8 cellular contexts compared by ENCODE assay signal in the genomic region with DNA sequence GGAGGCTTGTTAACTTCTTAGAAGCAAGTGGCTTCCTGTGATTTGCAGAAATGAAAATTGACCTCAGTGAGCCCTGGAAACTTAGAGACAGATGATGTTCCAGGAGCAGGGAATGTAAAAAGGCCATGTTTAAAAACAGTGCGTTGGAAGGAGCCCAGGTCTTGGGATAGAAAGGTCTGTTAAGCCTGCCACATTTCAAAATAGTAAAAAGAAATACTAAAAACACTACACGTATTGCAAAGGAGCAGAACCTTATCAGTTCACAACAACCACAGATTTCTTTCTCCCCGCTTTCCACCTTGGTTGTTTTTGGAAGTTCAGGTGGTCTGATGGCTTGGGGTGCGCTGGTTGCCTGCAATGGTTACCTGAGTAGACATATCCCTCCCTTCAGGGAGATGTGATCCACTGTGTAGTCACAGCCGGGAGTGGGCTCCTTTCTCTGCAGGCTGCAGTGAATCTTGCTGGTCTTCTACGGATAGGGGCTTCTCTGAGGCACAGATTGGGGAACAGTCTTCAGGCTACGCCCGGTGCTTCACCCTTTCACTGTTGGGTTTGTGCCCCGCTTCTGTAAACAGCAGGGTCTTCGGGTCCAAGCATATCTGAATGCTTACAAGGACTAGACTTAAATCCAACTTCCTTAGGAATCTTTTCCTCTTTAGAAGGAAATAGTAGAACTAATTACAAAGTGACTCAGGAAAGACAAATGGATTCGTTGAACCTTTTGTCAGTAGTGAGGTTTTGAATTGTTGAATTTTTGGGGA. TPM values are rescaled to one million over a fixed set of nuclear protein-coding genes. Genes with fewer than 3 reads are reported as not detected.
DNase-seq lines count a peak whose midpoint lies in the region; ATAC-seq and TF ChIP-seq lines count a peak whose summit lies in the region.

No MANE protein-coding gene starts in this region.

- no peak for TF ChIP-seq CTCF in kidney epithelial cell (IDR thresholded peaks at IDR 0.05; ENCODE audit: insufficient read depth, low read length, poor library complexity, severe bottlenecking)
- TF ChIP-seq CTCF in type B pancreatic cell (conservative IDR thresholded peaks at IDR 0.05) = no peak

- peak overlapping the region; percentile 40 for H3K4me3 Mint-ChIP-seq in activated naive CD4-positive, alpha-beta T cell treated with anti-CD3 and anti-CD28 coated beads, Interleukin-2, amount 50 U/mL, for 24 hours
- H3K4me3 Mint-ChIP-seq in activated naive CD8-positive, alpha-beta T cell treated with anti-CD3 and anti-CD28 coated beads, Interleukin-2, amount 50 U/mL, for 24 hours = peak overlapping the region; percentile 22
- peak overlapping the region; percentile 95 for H3K4me3 Mint-ChIP-seq in type B pancreatic cell

- H3K4me3 ChIP-seq in kidney epithelial cell (ENCODE audit: low read depth, low read length) = peak overlapping the region; percentile 75

- H3K27me3 ChIP-seq in kidney epithelial cell (ENCODE audit: control insufficient read depth, insufficient read depth, low read length) = no peaks in the 10 kb centered on the region

- peaks cover 10% of the 10 kb centered on the region for H3K9me3 Mint-ChIP-seq in activated naive CD4-positive, alpha-beta T cell treated with anti-CD3 and anti-CD28 coated beads, Interleukin-2, amount 50 U/mL, for 24 hours
- H3K9me3 Mint-ChIP-seq in activated naive CD8-positive, alpha-beta T cell treated with anti-CD3 and anti-CD28 coated beads, Interleukin-2, amount 50 U/mL, for 24 hours = no peaks in the 10 kb centered on the region
- H3K9me3 Mint-ChIP-seq in type B pancreatic cell = no peaks in the 10 kb centered on the region

- peaks cover 6% of the 10 kb centered on the region for H3K36me3 Mint-ChIP-seq in activated naive CD4-positive, alpha-beta T cell treated with anti-CD3 and anti-CD28 coated beads, Interleukin-2, amount 50 U/mL, for 24 hours
- no peaks in the 10 kb centered on the region for H3K36me3 Mint-ChIP-seq in activated naive CD8-positive, alpha-beta T cell treated with anti-CD3 and anti-CD28 coated beads, Interleukin-2, amount 50 U/mL, for 24 hours (ENCODE audit: low read depth)
- no peaks in the 10 kb centered on the region for H3K36me3 Mint-ChIP-seq in type B pancreatic cell

- ATAC-seq in activated naive CD8-positive, alpha-beta T cell treated with anti-CD3 and anti-CD28 coated beads, Interleukin-2, amount 50 U/mL, for 24 hours = no peak
- no peak for ATAC-seq in GM19467 (IDR thresholded peaks at IDR 0.05; ENCODE audit: unreplicated experiment)

- H3K27me3 Mint-ChIP-seq in activated naive CD4-positive, alpha-beta T cell treated with anti-CD3 and anti-CD28 coated beads, Interleukin-2, amount 50 U/mL, for 24 hours = peaks cover 64% of the 10 kb centered on the region
- peaks cover 75% of the 10 kb centered on the region for H3K27me3 Mint-ChIP-seq in activated naive CD8-positive, alpha-beta T cell treated with anti-CD3 and anti-CD28 coated beads, Interleukin-2, amount 50 U/mL, for 24 hours
- no peaks in the 10 kb centered on the region for H3K27me3 Mint-ChIP-seq in type B pancreatic cell

- H3K4me1 Mint-ChIP-seq in activated naive CD4-positive, alpha-beta T cell treated with anti-CD3 and anti-CD28 coated beads, Interleukin-2, amount 50 U/mL, for 24 hours = peaks cover 22% of the 10 kb centered on the region
- H3K4me1 Mint-ChIP-seq in activated naive CD8-positive, alpha-beta T cell treated with anti-CD3 and anti-CD28 coated beads, Interleukin-2, amount 50 U/mL, for 24 hours = peaks cover 13% of the 10 kb centered on the region
- H3K4me1 Mint-ChIP-seq in type B pancreatic cell (ENCODE audit: unreplicated experiment) = peaks cover 49% of the 10 kb centered on the region

- no peak for DNase-seq in activated naive CD4-positive, alpha-beta T cell (lab: John Stamatoyannopoulos, UW)
- DNase-seq in activated naive CD8-positive, alpha-beta T cell treated with anti-CD3 and anti-CD28 coated beads, Interleukin-2, amount 50 U/mL, for 24 hours = no peak
- DNase-seq in kidney epithelial cell (ENCODE audit: low read depth) (no peak), type B pancreatic cell (ENCODE audit: extremely low spot score, unreplicated experiment) (no peak), AG08395 (ENCODE audit: low spot score) (no peak)
- no peak for DNase-seq in stimulated activated CD4-positive, alpha-beta T cell treated with anti-CD3 and anti-CD28 coated beads, Interleukin-15, amount 100 ng/mL, for 24 hours

- peaks cover 1% of the 10 kb centered on the region for H3K36me3 ChIP-seq in kidney epithelial cell (ENCODE audit: control insufficient read depth, insufficient read depth, low read length)

- H3K27ac Mint-ChIP-seq in activated naive CD4-positive, alpha-beta T cell treated with anti-CD3 and anti-CD28 coated beads, Interleukin-2, amount 50 U/mL, for 24 hours = no peak overlapping the region
- no peak overlapping the region for H3K27ac Mint-ChIP-seq in activated naive CD8-positive, alpha-beta T cell treated with anti-CD3 and anti-CD28 coated beads, Interleukin-2, amount 50 U/mL, for 24 hours
- H3K27ac Mint-ChIP-seq in type B pancreatic cell = peak overlapping the region; percentile 94

RNA-seq across cellular contexts. Expression of a gene that starts 1.9 kb away (rescaled TPM):
- total RNA-seq in kidney epithelial cell = 76.7 and 88.1 TPM in 2 replicates
- total RNA-seq in type B pancreatic cell (ENCODE audit: low replicate concordance) = 91.8 and 99.3 TPM in 2 replicates

Comparison
In these comparisons a context has a peak if more than half of its experiments do, and no peak if none do; other contexts are left out.
1. H3K4me3 Mint-ChIP-seq: peak in every context shown above with its lines; median percentile 95 in type B pancreatic cell; 40 in activated naive CD4-positive, alpha-beta T cell treated with anti-CD3 and anti-CD28 coated beads, Interleukin-2, amount 50 U/mL, for 24 hours; 22 in activated naive CD8-positive, alpha-beta T cell treated with anti-CD3 and anti-CD28 coated beads, Interleukin-2, amount 50 U/mL, for 24 hours.